1 cellular context compared by ENCODE assay signal in genomic region chr20:58650776-58651547, GRCh38.
TF ChIP-seq lines count a peak whose summit lies in the region.

STX16 (plus strand) TSS chr20:58651283; CDS start chr20:58652007, 724 bp downstream.

TF ChIP-seq in HepG2, 621 proteins besides CTCF, POLR2A, EP300 and RAD21 (continued from another document and continues in another):
- TF ChIP-seq ZBTB4 (CRISPR knock-in tag; IDR thresholded peaks at IDR 0.05; ENCODE audit: borderline replicate concordance) (peak; percentile 99; the same call in 1 of the 2 replicates), JUN (CRISPR knock-in tag; IDR thresholded peaks at IDR 0.05) (peak; percentile 95), ZNF124 (CRISPR knock-in tag; IDR thresholded peaks at IDR 0.05) (peak; percentile 99), HINFP (CRISPR knock-in tag; IDR thresholded peaks at IDR 0.05; ENCODE audit: low read depth) (peak; percentile 93), DPF2 (CRISPR knock-in tag; IDR thresholded peaks at IDR 0.05; ENCODE audit: borderline replicate concordance, low read depth) (peak; percentile 76), ZNF230 (CRISPR knock-in tag; IDR thresholded peaks at IDR 0.05) (peak; percentile 99), GZF1 (CRISPR knock-in tag; IDR thresholded peaks at IDR 0.05) (peak; percentile 90), ATAD3A (CRISPR knock-in tag; IDR thresholded peaks at IDR 0.05) (peak; percentile 96; the same call in 1 of the 2 replicates), ZSCAN5A (CRISPR knock-in tag; IDR thresholded peaks at IDR 0.05; ENCODE audit: borderline replicate concordance) (peak; percentile 99), ZKSCAN8 (CRISPR knock-in tag; IDR thresholded peaks at IDR 0.05; ENCODE audit: borderline replicate concordance) (peak; percentile 98), MAX (IDR thresholded peaks at IDR 0.05) (peak; percentile 98), ZNF362 (CRISPR knock-in tag; IDR thresholded peaks at IDR 0.05; ENCODE audit: borderline replicate concordance) (peak; percentile 92), ZBTB7A (CRISPR knock-in tag; IDR thresholded peaks at IDR 0.05) (peak; percentile 79; the same call in 1 of the 2 replicates), ZNF674 (CRISPR knock-in tag; IDR thresholded peaks at IDR 0.05; ENCODE audit: low read depth) (peak; percentile 93; the same call in 1 of the 2 replicates), ZMYM4 (CRISPR knock-in tag; IDR thresholded peaks at IDR 0.05) (peak; percentile 99), KDM1A (CRISPR knock-in tag; IDR thresholded peaks at IDR 0.05) (peak; percentile 97), ZBTB3 (CRISPR knock-in tag; IDR thresholded peaks at IDR 0.05; ENCODE audit: borderline replicate concordance, low read depth) (peak; percentile 88), NFIC (IDR thresholded peaks at IDR 0.05; ENCODE audit: low read length) (peak; percentile 81; the same call in 1 of the 2 replicates), ZNF143 (CRISPR knock-in tag; IDR thresholded peaks at IDR 0.05) (peak; percentile 82), ZNF644 (CRISPR knock-in tag; IDR thresholded peaks at IDR 0.05; ENCODE audit: low read depth) (peak; percentile 70), AKNA (CRISPR knock-in tag; IDR thresholded peaks at IDR 0.05; ENCODE audit: borderline replicate concordance) (peak; percentile 92), ZNF557 (CRISPR knock-in tag; IDR thresholded peaks at IDR 0.05) (peak; percentile 85; the same call in 1 of the 2 replicates), PRPF4 (IDR thresholded peaks at IDR 0.05; ENCODE audit: low read depth, low read length, poor library complexity, severe bottlenecking) (peak; percentile 92), PAXIP1 (CRISPR knock-in tag; conservative IDR thresholded peaks at IDR 0.05) (peak; percentile 73), TBX3 (IDR thresholded peaks at IDR 0.05; ENCODE audit: borderline replicate concordance) (peak; percentile 55; the same call in 1 of the 2 replicates), DMAP1 (CRISPR knock-in tag; IDR thresholded peaks at IDR 0.05) (peak; percentile 98), SOX6 (IDR thresholded peaks at IDR 0.05) (no peak), SOX6 (CRISPR knock-in tag; IDR thresholded peaks at IDR 0.05) (peak; percentile 89), KIAA2018 (CRISPR knock-in tag; IDR thresholded peaks at IDR 0.05; ENCODE audit: borderline replicate concordance) (0 out of 2 replicates have a peak, but pooled peaks have one; percentile 64), AKAP8 (CRISPR knock-in tag; IDR thresholded peaks at IDR 0.05) (peak; percentile 90; the same call in 1 of the 2 replicates), ZFP62 (CRISPR knock-in tag; IDR thresholded peaks at IDR 0.05) (peak; percentile 86)
